In genomic region chr17:40499551-40500189, GRCh38 we compare ENCODE assay signal across 10 cellular contexts. TPM values are rescaled to one million over a fixed set of nuclear protein-coding genes. Genes with fewer than 3 reads are reported as not detected.
DNase-seq lines count a peak whose midpoint lies in the region; ATAC-seq lines count a peak whose summit lies in the region.
"Had no signal": no experiment of that assay in that cellular context is flagged by ENCODE, and none has a peak within 500 bp of the region (broad histone marks: within the 10 kb centered on the region; RNA-seq: fewer than 3 reads in every experiment).

No MANE protein-coding gene starts in this region.

- peak overlapping the region; percentile 60 for H3K9ac ChIP-seq in skeletal muscle satellite cell (ENCODE audit: low read depth, low read length)

- H3K4me2 ChIP-seq in skeletal muscle satellite cell (ENCODE audit: low read length) = peak overlapping the region; percentile 69

- peak overlapping the region; percentile 51 for H3K4me3 ChIP-seq in skeletal muscle satellite cell (ENCODE audit: low read length)

- H3K4me1 ChIP-seq in skeletal muscle satellite cell (ENCODE audit: control insufficient read depth, insufficient read depth, low read length) = peaks cover 25% of the 10 kb centered on the region

- ATAC-seq in GM19455 (IDR thresholded peaks at IDR 0.05; ENCODE audit: unreplicated experiment) = no peak
- ATAC-seq in HG03520 (IDR thresholded peaks at IDR 0.05; ENCODE audit: unreplicated experiment) = no peak

- no peaks in the 10 kb centered on the region for H3K9me3 ChIP-seq in skeletal muscle satellite cell (replicated peaks; ENCODE audit: low read length)

- H3K36me3 ChIP-seq in skeletal muscle satellite cell (ENCODE audit: insufficient read depth, low read length) = no peaks in the 10 kb centered on the region

- H3K27me3 ChIP-seq in skeletal muscle satellite cell (ENCODE audit: control insufficient read depth, insufficient read depth, low read length) = no peaks in the 10 kb centered on the region

- DNase-seq in NCI-H2196 (lab: John Stamatoyannopoulos, UW; ENCODE audit: unreplicated experiment) (peak; percentile 63), NCI-H2196 treated with DMSO at 0.1 percent for 48 hours (lab: John Stamatoyannopoulos, UW; ENCODE audit: unreplicated experiment) (no peak), astrocyte of the hippocampus (ENCODE audit: low read depth, low spot score) (peak; percentile 90), hippocampal formation (lab: John Stamatoyannopoulos, UW) (peak; percentile 2 to 12), 8988T (no peak)

RNA-seq across cellular contexts. Expression of gene TNS4, which starts 1.8 kb away (rescaled TPM):
- under 0.01 and 0.22 TPM in 2 replicates for total RNA-seq in skeletal muscle satellite cell (2012; rRNA removed)
- total RNA-seq: B cell, pulmonary artery endothelial cell had no signal

RNA-seq across cellular contexts. Expression of gene IGFBP4, which starts 56.4 kb away (rescaled TPM):
- 193 and 259 TPM in 2 replicates for total RNA-seq in skeletal muscle satellite cell (2012; rRNA removed)

Comparison
In these comparisons a context has a peak if more than half of its experiments do, and no peak if none do; other contexts are left out.
1. DNase-seq: peak in NCI-H2196 (single experiment), astrocyte of the hippocampus (single experiment) and hippocampal formation (2 of 2); none in NCI-H2196 treated with DMSO at 0.1 percent for 48 hours (single experiment) and 8988T (single experiment).